Comparison of ENCODE assay signal across 8 cellular contexts in the genomic region with DNA sequence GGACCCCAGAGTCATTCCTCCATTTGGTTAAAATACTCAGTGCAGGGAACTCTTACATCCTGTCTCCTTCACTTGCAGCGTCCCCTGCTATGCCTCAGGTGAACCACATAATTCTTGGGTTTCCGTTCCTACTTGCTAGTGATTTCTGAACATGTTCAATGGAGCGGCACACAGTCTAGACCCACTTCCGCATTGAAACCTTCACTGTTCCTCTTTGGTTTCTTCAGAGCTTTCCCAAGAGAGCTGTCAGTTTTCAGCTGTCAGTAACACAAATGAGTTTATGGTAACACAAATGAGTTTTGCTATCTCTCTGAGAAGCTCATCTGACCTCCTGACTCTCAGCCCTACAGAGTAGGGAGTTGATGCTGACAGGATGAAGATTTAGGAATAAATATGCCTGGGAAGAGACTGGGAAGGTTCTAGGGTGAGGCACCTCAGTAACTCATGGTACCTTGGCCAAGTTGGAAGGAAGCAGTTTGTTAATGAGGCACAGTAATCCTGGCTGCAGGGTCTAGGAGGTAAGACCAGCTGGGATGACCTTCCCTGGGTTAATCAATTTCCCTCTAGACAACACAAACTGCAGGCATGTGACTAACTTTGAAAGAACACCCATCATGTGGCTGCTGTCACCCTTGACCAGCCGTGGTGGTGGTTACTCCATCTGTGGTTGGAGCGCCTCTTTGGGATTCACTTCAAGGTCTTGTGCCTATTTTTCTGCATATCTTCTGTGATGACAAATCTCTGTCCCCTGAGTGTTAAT. TPM values are rescaled to one million over a fixed set of nuclear protein-coding genes. Genes with fewer than 3 reads are reported as not detected.
DNase-seq lines count a peak whose midpoint lies in the region; ATAC-seq, FAIRE-seq and TF ChIP-seq lines count a peak whose summit lies in the region.

No MANE protein-coding gene starts in this region.

- H3K79me2 ChIP-seq in HepG2 (ENCODE audit: insufficient read depth, low read length) = peaks cover 12% of the 10 kb centered on the region

- in situ Hi-C loops in HepG2 (cut with HindIII; ENCODE audit: extremely low pct_ligation_motif_present, low pct_unique_long_range_greater_than_20kb) = no loop called here

- H3K4me1 ChIP-seq in HepG2 (ENCODE audit: insufficient read depth, low read length) = peaks cover 31% of the 10 kb centered on the region

- H3K36me3 ChIP-seq in HepG2 (replicated peaks in 1 of 2; ENCODE audit: control insufficient read depth in 1 of 2, insufficient read depth in 2 of 2, low read length in 2 of 2) = peaks cover 20 to 32% of the 10 kb centered on the region in 2 experiments

- no peak for TF ChIP-seq RAD21 in HepG2 (CRISPR knock-in tag; IDR thresholded peaks at IDR 0.05)

- H3K4me3 ChIP-seq in HepG2 (replicated peaks in 1 of 3; ENCODE audit: insufficient read depth in 1 of 3, low read depth in 2 of 3, low read length in 3 of 3) = no peak overlapping the region

- DNase-seq in NOMO-1 treated with dmso at 0.1 percent for 144 hours (lab: John Stamatoyannopoulos, UW; ENCODE audit: unreplicated experiment) = peak; percentile 89
- DNase-seq in HepG2 (ENCODE audit: low spot score) = no peak
- no peak for DNase-seq in RCC 7860 (ENCODE audit: low spot score)
- no peak for DNase-seq in NCI-H510A (lab: John Stamatoyannopoulos, UW)
- no peak for DNase-seq in islet precursor cell
- DNase-seq in GOT3 (lab: John Stamatoyannopoulos, UW) = no peak

- CTCF ChIA-PET in HepG2 (lab: Yijun Ruan, JAX; ENCODE audit: low intra/inter-chr PET ratio, low total read pairs) = no interaction called here

- TF ChIP-seq EP300 in HepG2 (IDR thresholded peaks at IDR 0.05; ENCODE audit: low read depth in 2 of 2, low read length in 2 of 2) (no peak), HepG2 (CRISPR knock-in tag; IDR thresholded peaks at IDR 0.05; ENCODE audit: borderline replicate concordance) (no peak)

- POLR2A ChIA-PET in HepG2 (lab: Yijun Ruan, JAX) = interaction anchor here (2.0 to 29.5 kb wide), 3 partner anchors 25 to 48 kb away, joined by 5 to 1422 read pairs (median 14); partner anchors contain the start of genes PIGT and SDC4

- no peak overlapping the region for H2AFZ ChIP-seq in HepG2 (ENCODE audit: low read length)

- no peak overlapping the region for H3K27ac ChIP-seq in HepG2 (ENCODE audit: extremely low read length, insufficient read depth, low read length)

- WGBS in HepG2 (ENCODE audit: low lambda C conversion rate) = 86% methylated on average over 6 of the region's 6 CpGs

- H3K4me2 ChIP-seq in HepG2 (ENCODE audit: low read depth, low read length) = no peak overlapping the region

- FAIRE-seq in HepG2 (lab: Jason Lieb, UNC) (no peak), RCC 7860 (lab: Jason Lieb, UNC) (no peak)

- TF ChIP-seq POLR2A in HepG2 (IDR thresholded peaks at IDR 0.05; ENCODE audit: insufficient read depth in 1 of 2, low read depth in 2 of 2, low read length in 2 of 2) = peak in 1 of 2 experiments; percentile 33; a peak in 1 of 4 replicates

- BruUV-seq in HepG2 (replicated peaks; lab: Mats Ljungman, UMichigan) = no TSS peak

- TF ChIP-seq CTCF in HepG2 (CRISPR knock-in tag; IDR thresholded peaks at IDR 0.05) = no peak

- ATAC-seq in GM18867 (IDR thresholded peaks at IDR 0.05; ENCODE audit: unreplicated experiment) (peak; percentile 83), HG02798 (IDR thresholded peaks at IDR 0.05; ENCODE audit: poor library complexity, unreplicated experiment) (peak; percentile 88), HepG2 (no peak)

- no peaks in the 10 kb centered on the region for H3K9me3 ChIP-seq in HepG2 (ENCODE audit: low read length)

- H3K9ac ChIP-seq in HepG2 (ENCODE audit: insufficient read depth, low read depth, low read length) = no peak overlapping the region

- intact Hi-C loops in HepG2 (cut with micrococcal nuclease; ENCODE audit: unreplicated experiment) = no loop called here

- H3K27me3 ChIP-seq in HepG2 (ENCODE audit: control insufficient read depth in 1 of 2, insufficient read depth in 2 of 2, low read length in 2 of 2) = no peaks in the 10 kb centered on the region; a peak in 1 of 5 replicates

- peaks cover 4% of the 10 kb centered on the region; the same call in 1 of the 2 replicates for H4K20me1 ChIP-seq in HepG2 (ENCODE audit: insufficient read depth, low read length)

RNA-seq across cellular contexts. Expression of gene SYS1, which starts 5.4 kb away (rescaled TPM):
- 22.0 and 38.3 TPM in 2 replicates for total RNA-seq in HepG2 (2016; rRNA removed; fragmentation: Illumina TruSeq; extraction: Trizol)
- total RNA-seq in HepG2 (2016; cell fraction: cytosol; rRNA removed; fragmentation: Illumina TruSeq; extraction: Trizol; ENCODE audit: low read depth) = 17.7 and 19.7 TPM in 2 replicates
- total RNA-seq in HepG2 (2016; cell fraction: insoluble cytoplasmic fraction; rRNA removed; fragmentation: Illumina TruSeq; extraction: Trizol) = 22.2 and 38.4 TPM in 2 replicates
- total RNA-seq in HepG2 (2016; cell fraction: membrane; rRNA removed; fragmentation: Illumina TruSeq; extraction: Trizol) = 35.6 and 38.6 TPM in 2 replicates
- total RNA-seq in HepG2 (2016; cell fraction: nucleus; rRNA removed; fragmentation: Illumina TruSeq; extraction: Trizol) = 39.9 and 40.9 TPM in 2 replicates
- polyA plus RNA-seq in HepG2 (2011; rRNA removed) = 65.6 and 75.9 TPM in 2 replicates
- 66.7 and 88.3 TPM in 2 replicates for polyA plus RNA-seq in HepG2 (2011; cell fraction: cytosol; rRNA removed)
- 46.0 and 49.6 TPM in 2 replicates for polyA plus RNA-seq in HepG2 (2011; cell fraction: nucleus; rRNA removed)
- 22.5 and 24.8 TPM in 2 replicates for polyA plus RNA-seq in HepG2 (2012)
- 16.5 and 19.7 TPM in 2 replicates for polyA plus RNA-seq in HepG2 (2016; cell fraction: cytosol; fragmentation: Illumina TruSeq; extraction: Trizol; ENCODE audit: low read depth)
- 24.3 and 27.0 TPM in 2 replicates for polyA plus RNA-seq in HepG2 (2016; cell fraction: insoluble cytoplasmic fraction; fragmentation: Illumina TruSeq; extraction: Trizol; ENCODE audit: low read depth)
- polyA plus RNA-seq in HepG2 (2016; cell fraction: membrane; fragmentation: Illumina TruSeq; extraction: Trizol; ENCODE audit: low read depth) = 29.1 and 31.7 TPM in 2 replicates
- 41.1 and 42.9 TPM in 2 replicates for polyA plus RNA-seq in HepG2 (2016; cell fraction: nucleus; fragmentation: Illumina TruSeq; extraction: Trizol; ENCODE audit: insufficient read depth, low read depth)
- 127 and 240 TPM in 2 replicates for polyA minus RNA-seq in HepG2 (2011; rRNA and poly(A)+ RNA removed; ENCODE audit: low replicate concordance)
- 35.0 and 40.9 TPM in 2 replicates for polyA minus RNA-seq in HepG2 (2011; cell fraction: cytosol; rRNA and poly(A)+ RNA removed)
- polyA minus RNA-seq in HepG2 (2011; cell fraction: nucleus; rRNA and poly(A)+ RNA removed) = 56.0 and 62.5 TPM in 2 replicates

RNA-seq across cellular contexts. Expression of gene TP53TG5, which starts 9.7 kb away (rescaled TPM):
- total RNA-seq in HepG2 (2016; rRNA removed; fragmentation: Illumina TruSeq; extraction: Trizol) = not detected in 2 replicates
- total RNA-seq in HepG2 (2016; cell fraction: cytosol; rRNA removed; fragmentation: Illumina TruSeq; extraction: Trizol; ENCODE audit: low read depth) = not detected in 2 replicates
- total RNA-seq in HepG2 (2016; cell fraction: insoluble cytoplasmic fraction; rRNA removed; fragmentation: Illumina TruSeq; extraction: Trizol) = not detected in 2 replicates
- not detected in 2 replicates for total RNA-seq in HepG2 (2016; cell fraction: membrane; rRNA removed; fragmentation: Illumina TruSeq; extraction: Trizol)
- not detected in 2 replicates for total RNA-seq in HepG2 (2016; cell fraction: nucleus; rRNA removed; fragmentation: Illumina TruSeq; extraction: Trizol)
- 0.11 TPM in 1 of 2 replicates, not detected in the other for polyA plus RNA-seq in HepG2 (2011; rRNA removed)
- polyA plus RNA-seq in HepG2 (2011; cell fraction: cytosol; rRNA removed) = not detected in 2 replicates
- polyA plus RNA-seq in HepG2 (2011; cell fraction: nucleus; rRNA removed) = not detected in 2 replicates
- polyA plus RNA-seq in HepG2 (2012) = 0.32 and 0.45 TPM in 2 replicates
- not detected in 2 replicates for polyA plus RNA-seq in HepG2 (2016; cell fraction: cytosol; fragmentation: Illumina TruSeq; extraction: Trizol; ENCODE audit: low read depth)
- not detected in 2 replicates for polyA plus RNA-seq in HepG2 (2016; cell fraction: insoluble cytoplasmic fraction; fragmentation: Illumina TruSeq; extraction: Trizol; ENCODE audit: low read depth)
- polyA plus RNA-seq in HepG2 (2016; cell fraction: membrane; fragmentation: Illumina TruSeq; extraction: Trizol; ENCODE audit: low read depth) = not detected in 2 replicates
- polyA plus RNA-seq in HepG2 (2016; cell fraction: nucleus; fragmentation: Illumina TruSeq; extraction: Trizol; ENCODE audit: insufficient read depth, low read depth) = not detected in 2 replicates
- polyA minus RNA-seq in HepG2 (2011; rRNA and poly(A)+ RNA removed; ENCODE audit: low replicate concordance) = not detected in 2 replicates
- not detected in 2 replicates for polyA minus RNA-seq in HepG2 (2011; cell fraction: cytosol; rRNA and poly(A)+ RNA removed)
- not detected in 2 replicates for polyA minus RNA-seq in HepG2 (2011; cell fraction: nucleus; rRNA and poly(A)+ RNA removed)

RNA-seq across cellular contexts. Expression of gene SDC4, which starts 20.2 kb away (rescaled TPM):
- 36.0 and 65.1 TPM in 2 replicates for total RNA-seq in HepG2 (2016; rRNA removed; fragmentation: Illumina TruSeq; extraction: Trizol)
- 6.2 and 6.3 TPM in 2 replicates for total RNA-seq in HepG2 (2016; cell fraction: cytosol; rRNA removed; fragmentation: Illumina TruSeq; extraction: Trizol; ENCODE audit: low read depth)
- total RNA-seq in HepG2 (2016; cell fraction: insoluble cytoplasmic fraction; rRNA removed; fragmentation: Illumina TruSeq; extraction: Trizol) = 34.4 and 64.3 TPM in 2 replicates
- 21.2 and 23.6 TPM in 2 replicates for total RNA-seq in HepG2 (2016; cell fraction: membrane; rRNA removed; fragmentation: Illumina TruSeq; extraction: Trizol)
- total RNA-seq in HepG2 (2016; cell fraction: nucleus; rRNA removed; fragmentation: Illumina TruSeq; extraction: Trizol) = 61.5 and 66.3 TPM in 2 replicates
- polyA plus RNA-seq in HepG2 (2011; rRNA removed) = 49.0 and 67.2 TPM in 2 replicates
- 51.5 and 81.1 TPM in 2 replicates for polyA plus RNA-seq in HepG2 (2011; cell fraction: cytosol; rRNA removed)
- polyA plus RNA-seq in HepG2 (2011; cell fraction: nucleus; rRNA removed) = 16.0 and 26.7 TPM in 2 replicates
- 44.1 and 51.7 TPM in 2 replicates for polyA plus RNA-seq in HepG2 (2012)
- 5.0 TPM in 2 replicates for polyA plus RNA-seq in HepG2 (2016; cell fraction: cytosol; fragmentation: Illumina TruSeq; extraction: Trizol; ENCODE audit: low read depth)
- 33.1 and 34.5 TPM in 2 replicates for polyA plus RNA-seq in HepG2 (2016; cell fraction: insoluble cytoplasmic fraction; fragmentation: Illumina TruSeq; extraction: Trizol; ENCODE audit: low read depth)
- polyA plus RNA-seq in HepG2 (2016; cell fraction: membrane; fragmentation: Illumina TruSeq; extraction: Trizol; ENCODE audit: low read depth) = 13.3 and 15.5 TPM in 2 replicates
- polyA plus RNA-seq in HepG2 (2016; cell fraction: nucleus; fragmentation: Illumina TruSeq; extraction: Trizol; ENCODE audit: insufficient read depth, low read depth) = 86.0 and 86.3 TPM in 2 replicates
- polyA minus RNA-seq in HepG2 (2011; rRNA and poly(A)+ RNA removed; ENCODE audit: low replicate concordance) = 33.3 and 94.7 TPM in 2 replicates
- polyA minus RNA-seq in HepG2 (2011; cell fraction: cytosol; rRNA and poly(A)+ RNA removed) = 68.1 and 88.6 TPM in 2 replicates
- polyA minus RNA-seq in HepG2 (2011; cell fraction: nucleus; rRNA and poly(A)+ RNA removed) = 15.1 and 31.3 TPM in 2 replicates

RNA-seq across cellular contexts. Expression of gene DBNDD2, which starts 39.7 kb away (rescaled TPM):
- 16.7 and 19.6 TPM in 2 replicates for total RNA-seq in HepG2 (2016; rRNA removed; fragmentation: Illumina TruSeq; extraction: Trizol)
- total RNA-seq in HepG2 (2016; cell fraction: cytosol; rRNA removed; fragmentation: Illumina TruSeq; extraction: Trizol; ENCODE audit: low read depth) = 27.1 and 31.8 TPM in 2 replicates
- 17.0 and 18.9 TPM in 2 replicates for total RNA-seq in HepG2 (2016; cell fraction: insoluble cytoplasmic fraction; rRNA removed; fragmentation: Illumina TruSeq; extraction: Trizol)
- 37.0 and 42.3 TPM in 2 replicates for total RNA-seq in HepG2 (2016; cell fraction: membrane; rRNA removed; fragmentation: Illumina TruSeq; extraction: Trizol)
- 9.4 and 9.5 TPM in 2 replicates for total RNA-seq in HepG2 (2016; cell fraction: nucleus; rRNA removed; fragmentation: Illumina TruSeq; extraction: Trizol)
- polyA plus RNA-seq in HepG2 (2011; rRNA removed) = 47.6 and 50.4 TPM in 2 replicates
- 44.5 and 55.5 TPM in 2 replicates for polyA plus RNA-seq in HepG2 (2011; cell fraction: cytosol; rRNA removed)
- polyA plus RNA-seq in HepG2 (2011; cell fraction: nucleus; rRNA removed) = 18.6 and 25.0 TPM in 2 replicates
- 22.6 and 31.0 TPM in 2 replicates for polyA plus RNA-seq in HepG2 (2012)
- polyA plus RNA-seq in HepG2 (2016; cell fraction: cytosol; fragmentation: Illumina TruSeq; extraction: Trizol; ENCODE audit: low read depth) = 59.2 and 64.6 TPM in 2 replicates
- 33.0 and 35.8 TPM in 2 replicates for polyA plus RNA-seq in HepG2 (2016; cell fraction: insoluble cytoplasmic fraction; fragmentation: Illumina TruSeq; extraction: Trizol; ENCODE audit: low read depth)
- polyA plus RNA-seq in HepG2 (2016; cell fraction: membrane; fragmentation: Illumina TruSeq; extraction: Trizol; ENCODE audit: low read depth) = 58.6 and 59.9 TPM in 2 replicates
- 22.2 and 26.4 TPM in 2 replicates for polyA plus RNA-seq in HepG2 (2016; cell fraction: nucleus; fragmentation: Illumina TruSeq; extraction: Trizol; ENCODE audit: insufficient read depth, low read depth)
- 9.7 and 31.5 TPM in 2 replicates for polyA minus RNA-seq in HepG2 (2011; rRNA and poly(A)+ RNA removed; ENCODE audit: low replicate concordance)
- 4.8 and 11.1 TPM in 2 replicates for polyA minus RNA-seq in HepG2 (2011; cell fraction: cytosol; rRNA and poly(A)+ RNA removed)
- polyA minus RNA-seq in HepG2 (2011; cell fraction: nucleus; rRNA and poly(A)+ RNA removed) = 4.0 and 11.1 TPM in 2 replicates

RNA-seq across cellular contexts. Expression of gene PIGT, which starts 47.5 kb away (rescaled TPM):
- total RNA-seq in HepG2 (2016; rRNA removed; fragmentation: Illumina TruSeq; extraction: Trizol) = 26.4 and 65.9 TPM in 2 replicates
- 16.2 and 16.8 TPM in 2 replicates for total RNA-seq in HepG2 (2016; cell fraction: cytosol; rRNA removed; fragmentation: Illumina TruSeq; extraction: Trizol; ENCODE audit: low read depth)
- total RNA-seq in HepG2 (2016; cell fraction: insoluble cytoplasmic fraction; rRNA removed; fragmentation: Illumina TruSeq; extraction: Trizol) = 26.3 and 65.1 TPM in 2 replicates
- 26.4 and 29.9 TPM in 2 replicates for total RNA-seq in HepG2 (2016; cell fraction: membrane; rRNA removed; fragmentation: Illumina TruSeq; extraction: Trizol)
- 64.4 and 84.9 TPM in 2 replicates for total RNA-seq in HepG2 (2016; cell fraction: nucleus; rRNA removed; fragmentation: Illumina TruSeq; extraction: Trizol)
- 74.1 and 85.7 TPM in 2 replicates for polyA plus RNA-seq in HepG2 (2011; rRNA removed)
- 37.8 and 44.8 TPM in 2 replicates for polyA plus RNA-seq in HepG2 (2011; cell fraction: cytosol; rRNA removed)
- 94.4 and 98.4 TPM in 2 replicates for polyA plus RNA-seq in HepG2 (2011; cell fraction: nucleus; rRNA removed)
- polyA plus RNA-seq in HepG2 (2012) = 62.3 and 63.6 TPM in 2 replicates
- 22.0 and 26.6 TPM in 2 replicates for polyA plus RNA-seq in HepG2 (2016; cell fraction: cytosol; fragmentation: Illumina TruSeq; extraction: Trizol; ENCODE audit: low read depth)
- polyA plus RNA-seq in HepG2 (2016; cell fraction: insoluble cytoplasmic fraction; fragmentation: Illumina TruSeq; extraction: Trizol; ENCODE audit: low read depth) = 39.8 and 50.9 TPM in 2 replicates
- polyA plus RNA-seq in HepG2 (2016; cell fraction: membrane; fragmentation: Illumina TruSeq; extraction: Trizol; ENCODE audit: low read depth) = 33.2 and 33.6 TPM in 2 replicates
- 167 and 168 TPM in 2 replicates for polyA plus RNA-seq in HepG2 (2016; cell fraction: nucleus; fragmentation: Illumina TruSeq; extraction: Trizol; ENCODE audit: insufficient read depth, low read depth)
- 86.1 and 91.5 TPM in 2 replicates for polyA minus RNA-seq in HepG2 (2011; rRNA and poly(A)+ RNA removed; ENCODE audit: low replicate concordance)
- 35.9 and 37.0 TPM in 2 replicates for polyA minus RNA-seq in HepG2 (2011; cell fraction: cytosol; rRNA and poly(A)+ RNA removed)
- 68.5 and 79.2 TPM in 2 replicates for polyA minus RNA-seq in HepG2 (2011; cell fraction: nucleus; rRNA and poly(A)+ RNA removed)
